ENCODE assay signal across 19 cellular contexts in genomic region chr10:126683466-126683865, GRCh38. TPM values are rescaled to one million over a fixed set of nuclear protein-coding genes. Genes with fewer than 3 reads are reported as not detected.
DNase-seq lines count a peak whose midpoint lies in the region; ATAC-seq lines count a peak whose summit lies in the region.
"Had no signal": no experiment of that assay in that cellular context is flagged by ENCODE, and none has a peak within 500 bp of the region (broad histone marks: within the 10 kb centered on the region; RNA-seq: fewer than 3 reads in every experiment).

No MANE protein-coding gene starts in this region.

- H4K91ac ChIP-seq in mesenchymal stem cell (ENCODE audit: low read length): peak overlapping the region; percentile 0
- no peak overlapping the region for H4K91ac ChIP-seq in neuronal stem cell (ENCODE audit: low read depth, low read length, poor library complexity)

- H2BK120ac ChIP-seq in mesenchymal stem cell (ENCODE audit: low read depth, low read length): no peak overlapping the region
- no peak overlapping the region for H2BK120ac ChIP-seq in neuronal stem cell (ENCODE audit: low read depth, low read length)

- DNase-seq in ecto neural progenitor cell (ENCODE audit: low spot score) (peak; percentile 11), mesenchymal stem cell (no peak), neuronal stem cell (ENCODE audit: low spot score) (no peak), Right ventricle myocardium superior (no peak), cortex of kidney (lab: John Stamatoyannopoulos, UW) (no peak)
- DNase-seq: 8988T; ACHN; BE2C; C1 segment of cervical spinal cord; Caco-2; Calu3; CD4-positive, alpha-beta T cell; CD8-positive, alpha-beta T cell; DMS79 treated with DMSO at 0.1 percent for 48 hours; GF-D8 had no signal

- ATAC-seq in Right ventricle myocardium superior (ENCODE audit: poor library complexity): no peak
- ATAC-seq in GM21360 (IDR thresholded peaks at IDR 0.05; ENCODE audit: unreplicated experiment): no peak
- ATAC-seq: CD8-positive, alpha-beta T cell had no signal

- H3K23ac ChIP-seq in mesenchymal stem cell (ENCODE audit: low read length in 2 of 2) (no peak overlapping the region), neuronal stem cell (ENCODE audit: low read depth, low read length, poor library complexity) (no peak overlapping the region)

- H2AFZ ChIP-seq in mesenchymal stem cell (ENCODE audit: low read depth, low read length): no peak overlapping the region
- H2AFZ ChIP-seq in neuronal stem cell (ENCODE audit: low read length): no peak overlapping the region

- no peaks in the 10 kb centered on the region for H3K4me1 ChIP-seq in mesenchymal stem cell (ENCODE audit: control insufficient read depth, insufficient read depth, low read depth, low read length)
- H3K4me1 ChIP-seq in neuronal stem cell (ENCODE audit: control insufficient read depth in 2 of 2, insufficient read depth in 1 of 2, low read depth in 1 of 2, low read length in 2 of 2): peaks cover 0 to 14% of the 10 kb centered on the region in 2 donors
- H3K4me1 ChIP-seq: BE2C, BLaER1, Caco-2 had no signal

- H3K79me1 ChIP-seq in mesenchymal stem cell (replicated peaks; ENCODE audit: low read length, poor library complexity, severe bottlenecking) (no peaks in the 10 kb centered on the region), neuronal stem cell (ENCODE audit: low read depth, low read length) (no peaks in the 10 kb centered on the region)

- H3K4me2 ChIP-seq in mesenchymal stem cell (ENCODE audit: low read length, poor library complexity, severe bottlenecking): no peak overlapping the region
- H3K4me2 ChIP-seq in neuronal stem cell (ENCODE audit: insufficient read depth, low read length, poor library complexity, severe bottlenecking): no peak overlapping the region
- H3K4me2 ChIP-seq: BLaER1 had no signal

- intact Hi-C loops in Right ventricle myocardium superior (cut with DNase I): no loop called here

- H3K27me3 ChIP-seq in mesenchymal stem cell (ENCODE audit: control insufficient read depth in 1 of 2, insufficient read depth in 1 of 2, low read length in 2 of 2) (no peaks in the 10 kb centered on the region), neuronal stem cell (ENCODE audit: control insufficient read depth in 3 of 3, insufficient read depth in 3 of 3, low read depth in 1 of 3, low read length in 3 of 3) (no peaks in the 10 kb centered on the region)
- H3K27me3 ChIP-seq: BE2C, BLaER1 had no signal

- no peak overlapping the region for H3K4ac ChIP-seq in mesenchymal stem cell (ENCODE audit: low read depth in 1 of 2, low read length in 2 of 2)
- no peak overlapping the region for H3K4ac ChIP-seq in neuronal stem cell (ENCODE audit: low read length)

- no peak overlapping the region for H2AK5ac ChIP-seq in mesenchymal stem cell (ENCODE audit: low read length, severe bottlenecking)
- peak overlapping the region; percentile 70 for H2AK5ac ChIP-seq in neuronal stem cell (ENCODE audit: low read depth, low read length)

- WGBS in mesenchymal stem cell: no CpG with 5 or more reads among the region's 1 CpG
- WGBS in neuronal stem cell (ENCODE audit: extremely low coverage in 2 of 2, insufficient read length in 2 of 2, insufficient replicate concordance in 1 of 2), 2 donors: no CpG with 5 or more reads among the region's 1 CpG

- H2BK5ac ChIP-seq in mesenchymal stem cell (ENCODE audit: low read depth, low read length, poor library complexity, severe bottlenecking): no peak overlapping the region
- H2BK5ac ChIP-seq in neuronal stem cell (ENCODE audit: low read length): no peak overlapping the region

- H3K9me3 ChIP-seq in mesenchymal stem cell (ENCODE audit: control insufficient read depth, low read length): no peaks in the 10 kb centered on the region
- H3K9me3 ChIP-seq in neuronal stem cell (replicated peaks in 1 of 2; ENCODE audit: control insufficient read depth in 2 of 2, insufficient read depth in 1 of 2, low read depth in 1 of 2, low read length in 2 of 2): no peaks in the 10 kb centered on the region
- H3K9me3 ChIP-seq: BE2C, BLaER1, Caco-2 had no signal

- H3K18ac ChIP-seq in mesenchymal stem cell (ENCODE audit: low read depth in 1 of 2, low read length in 2 of 2): peak overlapping the region in 1 of 2 experiments; percentile 49
- peak overlapping the region; percentile 89 for H3K18ac ChIP-seq in neuronal stem cell (ENCODE audit: low read length)

- peak overlapping the region; percentile 1 to 86 for H2BK12ac ChIP-seq in mesenchymal stem cell (ENCODE audit: low read length in 2 of 2)
- H2BK12ac ChIP-seq in neuronal stem cell (ENCODE audit: low read length): no peak overlapping the region

- no peak overlapping the region for H4K8ac ChIP-seq in mesenchymal stem cell (ENCODE audit: low read length)
- no peak overlapping the region for H4K8ac ChIP-seq in neuronal stem cell (ENCODE audit: low read depth, low read length)

- H3K4me3 ChIP-seq in mesenchymal stem cell (ENCODE audit: insufficient read depth in 1 of 2, low read depth in 1 of 2, low read length in 2 of 2) (no peak overlapping the region), neuronal stem cell (ENCODE audit: low read length in 2 of 2) (no peak overlapping the region)
- H3K4me3 ChIP-seq: BLaER1 had no signal

- peak overlapping the region in 1 of 2 experiments; percentile 26 for H3K14ac ChIP-seq in mesenchymal stem cell (ENCODE audit: low read length in 2 of 2)
- H3K14ac ChIP-seq in neuronal stem cell (ENCODE audit: low read length): no peak overlapping the region

- H3K9ac ChIP-seq in mesenchymal stem cell (ENCODE audit: low read length): no peak overlapping the region
- H3K9ac ChIP-seq in neuronal stem cell (ENCODE audit: low read depth, low read length, poor library complexity): no peak overlapping the region
- H3K9ac ChIP-seq: BLaER1 had no signal

- H3K36me3 ChIP-seq in mesenchymal stem cell (ENCODE audit: control insufficient read depth in 1 of 2, insufficient read depth in 2 of 2, low read depth in 1 of 2, low read length in 2 of 2) (no peaks in the 10 kb centered on the region), neuronal stem cell (replicated peaks in 1 of 2; ENCODE audit: control insufficient read depth in 2 of 2, insufficient read depth in 2 of 2, low read length in 2 of 2) (no peaks in the 10 kb centered on the region)
- H3K36me3 ChIP-seq: BE2C, BLaER1 had no signal

- H3K27ac ChIP-seq in mesenchymal stem cell (ENCODE audit: low read length, poor library complexity, severe bottlenecking): no peak overlapping the region
- no peak overlapping the region for H3K27ac ChIP-seq in neuronal stem cell (replicated peaks; ENCODE audit: low read length)
- H3K27ac ChIP-seq: BLaER1 had no signal

- no peak overlapping the region for H2BK15ac ChIP-seq in mesenchymal stem cell (ENCODE audit: low read depth, poor library complexity, severe bottlenecking)
- no peak overlapping the region for H2BK15ac ChIP-seq in neuronal stem cell (ENCODE audit: low read length)

RNA-seq across cellular contexts. Expression of gene C10orf90, which starts 13.0 kb away (rescaled TPM):
- polyA plus RNA-seq in mesenchymal stem cell (2013, experiment 1 of 2): 1.2 TPM
- polyA plus RNA-seq in mesenchymal stem cell (2013, experiment 2 of 2): 1.2 TPM
- 0.04 TPM for polyA plus RNA-seq in neuronal stem cell (2013, experiment 1 of 2)
- polyA plus RNA-seq in neuronal stem cell (2013, experiment 2 of 2): 0.03 TPM
- total RNA-seq in Right ventricle myocardium superior: not detected
- total RNA-seq: A673; Caco-2; Calu3; CD4-positive, alpha-beta T cell; CD8-positive, alpha-beta T cell had no signal
- polyA plus RNA-seq: CD14-positive monocyte had no signal
